Comparison of ENCODE assay signal across 8 cellular contexts in the genomic region with DNA sequence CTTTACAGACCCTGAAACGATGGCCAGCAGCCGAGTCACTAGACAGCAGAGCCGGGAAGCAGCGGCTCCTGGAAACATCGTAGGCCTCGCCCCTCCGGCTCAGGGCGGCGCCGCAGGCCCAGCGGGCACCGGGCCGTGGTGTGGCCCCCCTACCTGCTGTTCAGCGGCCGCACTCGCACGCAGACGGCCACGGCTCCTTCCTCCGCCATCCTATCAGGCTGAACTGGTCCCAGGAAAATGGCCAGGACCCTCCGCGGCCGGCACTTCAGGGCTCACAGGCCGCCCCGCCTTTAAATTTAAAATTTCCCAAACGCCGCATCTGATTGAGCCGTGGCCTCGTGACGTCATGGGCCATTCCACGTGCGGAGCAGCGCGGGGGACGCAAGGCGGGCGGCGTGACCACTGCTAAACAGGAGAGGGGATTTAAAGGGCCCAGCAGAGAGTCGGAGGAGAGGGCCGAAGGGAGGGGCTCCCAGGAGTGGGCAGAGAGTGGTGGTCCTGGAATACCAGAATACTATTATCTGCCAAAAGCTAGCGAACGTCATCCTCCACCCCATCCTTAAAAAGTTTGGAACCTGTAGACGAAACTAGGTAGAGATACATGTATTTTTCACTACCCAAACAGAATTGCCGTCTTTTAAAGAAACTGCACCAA. TPM values are rescaled to one million over a fixed set of nuclear protein-coding genes. Genes with fewer than 3 reads are reported as not detected.
A peak's percentile ranks its signal among the peaks of the same experiment; 100 is the strongest.
DNase-seq lines count a peak whose midpoint lies in the region; ATAC-seq and TF ChIP-seq lines count a peak whose summit lies in the region.

A gene with protein sequence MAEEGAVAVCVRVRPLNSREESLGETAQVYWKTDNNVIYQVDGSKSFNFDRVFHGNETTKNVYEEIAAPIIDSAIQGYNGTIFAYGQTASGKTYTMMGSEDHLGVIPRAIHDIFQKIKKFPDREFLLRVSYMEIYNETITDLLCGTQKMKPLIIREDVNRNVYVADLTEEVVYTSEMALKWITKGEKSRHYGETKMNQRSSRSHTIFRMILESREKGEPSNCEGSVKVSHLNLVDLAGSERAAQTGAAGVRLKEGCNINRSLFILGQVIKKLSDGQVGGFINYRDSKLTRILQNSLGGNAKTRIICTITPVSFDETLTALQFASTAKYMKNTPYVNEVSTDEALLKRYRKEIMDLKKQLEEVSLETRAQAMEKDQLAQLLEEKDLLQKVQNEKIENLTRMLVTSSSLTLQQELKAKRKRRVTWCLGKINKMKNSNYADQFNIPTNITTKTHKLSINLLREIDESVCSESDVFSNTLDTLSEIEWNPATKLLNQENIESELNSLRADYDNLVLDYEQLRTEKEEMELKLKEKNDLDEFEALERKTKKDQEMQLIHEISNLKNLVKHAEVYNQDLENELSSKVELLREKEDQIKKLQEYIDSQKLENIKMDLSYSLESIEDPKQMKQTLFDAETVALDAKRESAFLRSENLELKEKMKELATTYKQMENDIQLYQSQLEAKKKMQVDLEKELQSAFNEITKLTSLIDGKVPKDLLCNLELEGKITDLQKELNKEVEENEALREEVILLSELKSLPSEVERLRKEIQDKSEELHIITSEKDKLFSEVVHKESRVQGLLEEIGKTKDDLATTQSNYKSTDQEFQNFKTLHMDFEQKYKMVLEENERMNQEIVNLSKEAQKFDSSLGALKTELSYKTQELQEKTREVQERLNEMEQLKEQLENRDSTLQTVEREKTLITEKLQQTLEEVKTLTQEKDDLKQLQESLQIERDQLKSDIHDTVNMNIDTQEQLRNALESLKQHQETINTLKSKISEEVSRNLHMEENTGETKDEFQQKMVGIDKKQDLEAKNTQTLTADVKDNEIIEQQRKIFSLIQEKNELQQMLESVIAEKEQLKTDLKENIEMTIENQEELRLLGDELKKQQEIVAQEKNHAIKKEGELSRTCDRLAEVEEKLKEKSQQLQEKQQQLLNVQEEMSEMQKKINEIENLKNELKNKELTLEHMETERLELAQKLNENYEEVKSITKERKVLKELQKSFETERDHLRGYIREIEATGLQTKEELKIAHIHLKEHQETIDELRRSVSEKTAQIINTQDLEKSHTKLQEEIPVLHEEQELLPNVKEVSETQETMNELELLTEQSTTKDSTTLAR (N-terminal part only) (minus strand): TSS at position 233 of the 655 bp plus-strand sequence. CDS start 24 bp downstream, at position 209.

- H3K36me3 Mint-ChIP-seq in activated CD4-positive, alpha-beta T cell treated with anti-CD3 and anti-CD28 coated beads, Interleukin-2, amount 10 ng/mL, durations not matched to agents 24 days and 14 days (ENCODE audit: low read depth): peaks cover 17% of the 10 kb centered on the region

- peak; percentile 26 for DNase-seq in GM19240 (ENCODE audit: insufficient read length, low spot score)
- DNase-seq in NCI-H526 (lab: John Stamatoyannopoulos, UW): peak; percentile 59 to 87
- peak; percentile 97 for DNase-seq in activated CD4-positive, alpha-beta T cell treated with anti-CD3 and anti-CD28 coated beads, Interleukin-2, amount 10 ng/mL, durations not matched to agents 24 days and 14 days
- peak; percentile 94 for DNase-seq in dermis blood vessel endothelial cell
- peak; percentile 85 for DNase-seq in stimulated activated CD4-positive, alpha-beta T cell treated with anti-CD3 and anti-CD28 coated beads, Interleukin-4, amount 100 ng/mL, for 1 hour

- peak within 1 kb of the TSS; percentile 100 for H3K27ac Mint-ChIP-seq in activated CD4-positive, alpha-beta T cell treated with anti-CD3 and anti-CD28 coated beads, Interleukin-2, amount 10 ng/mL, durations not matched to agents 24 days and 14 days

- H3K27me3 ChIP-seq in BLaER1 treated with 17β-estradiol and CSF1 and Interleukin-3, amounts not matched to agents 10 nM and 100 nM: no peaks in the 10 kb centered on the region
- H3K27me3 ChIP-seq in liver (ENCODE audit: control insufficient read depth in 4 of 4, insufficient read depth in 4 of 4, low read length in 3 of 4): no peaks in the 10 kb centered on the region

- no peaks in the 10 kb centered on the region for H3K9me3 Mint-ChIP-seq in activated CD4-positive, alpha-beta T cell treated with anti-CD3 and anti-CD28 coated beads, Interleukin-2, amount 10 ng/mL, durations not matched to agents 24 days and 14 days

- peak within 1 kb of the TSS; percentile 84 to 96 (median 87) for H3K9ac ChIP-seq in BLaER1 treated with 17β-estradiol and CSF1 and Interleukin-3, amounts not matched to agents 10 nM and 100 nM
- H3K9ac ChIP-seq in liver (ENCODE audit: low read depth in 1 of 2, low read length in 2 of 2): peak within 1 kb of the TSS; percentile 3 to 78

- peaks cover 28% of the 10 kb centered on the region for H3K4me1 Mint-ChIP-seq in activated CD4-positive, alpha-beta T cell treated with anti-CD3 and anti-CD28 coated beads, Interleukin-2, amount 10 ng/mL, durations not matched to agents 24 days and 14 days

- no peaks in the 10 kb centered on the region for H4K20me1 ChIP-seq in BLaER1 treated with 17β-estradiol and CSF1 and Interleukin-3, amounts not matched to agents 10 nM and 100 nM

- under 1% methylated on average over 44 of the region's 44 CpGs for WGBS in liver

- H3K36me3 ChIP-seq in BLaER1 treated with 17β-estradiol and CSF1 and Interleukin-3, amounts not matched to agents 10 nM and 100 nM: peaks cover 0 to 33% (median 29%) of the 10 kb centered on the region in 11 experiments; a peak in 21 of 22 replicates
- H3K36me3 ChIP-seq in liver (ENCODE audit: control insufficient read depth in 4 of 4, insufficient read depth in 3 of 4, low read depth in 1 of 4, low read length in 3 of 4): no peaks in the 10 kb centered on the region

- TF ChIP-seq CTCF in liver (IDR thresholded peaks at IDR 0.05; ENCODE audit: low read depth, low read length, missing input control): no peak

- intact Hi-C loops in activated CD4-positive, alpha-beta T cell treated with anti-CD3 and anti-CD28 coated beads, Interleukin-2, amount 10 ng/mL, durations not matched to agents 24 days and 14 days (cut with micrococcal nuclease): loop anchor here (1.0 to 10.0 kb wide), 3 partner anchors 371 to 853 kb away; partner anchors contain the start of genes MANBA, SLC39A8 and UBE2D3

- H3K4me3 ChIP-seq in BLaER1 treated with 17β-estradiol and CSF1 and Interleukin-3, amounts not matched to agents 10 nM and 100 nM: peak within 1 kb of the TSS; percentile 73 to 96 (median 90)
- H3K4me3 ChIP-seq in liver (ENCODE audit: low read depth in 1 of 3, low read length in 3 of 3): peak within 1 kb of the TSS; percentile 59 to 88 (median 82)

- no peaks in the 10 kb centered on the region for H3K9me3 ChIP-seq in BLaER1 treated with 17β-estradiol and CSF1 and Interleukin-3, amounts not matched to agents 10 nM and 100 nM (replicated peaks in 1 of 11)
- no peaks in the 10 kb centered on the region for H3K9me3 ChIP-seq in liver (ENCODE audit: control insufficient read depth in 4 of 4, low read length in 3 of 4)

- ATAC-seq in HG03457 (IDR thresholded peaks at IDR 0.05; ENCODE audit: unreplicated experiment): peak; percentile 95

- H3K4me2 ChIP-seq in BLaER1 treated with 17β-estradiol and CSF1 and Interleukin-3, amounts not matched to agents 10 nM and 100 nM: peak within 1 kb of the TSS; percentile 77 to 93 (median 83)

- peaks cover 13% of the 10 kb centered on the region for H3K27me3 Mint-ChIP-seq in activated CD4-positive, alpha-beta T cell treated with anti-CD3 and anti-CD28 coated beads, Interleukin-2, amount 10 ng/mL, durations not matched to agents 24 days and 14 days

- H3K4me3 Mint-ChIP-seq in activated CD4-positive, alpha-beta T cell treated with anti-CD3 and anti-CD28 coated beads, Interleukin-2, amount 10 ng/mL, durations not matched to agents 24 days and 14 days: peak within 1 kb of the TSS; percentile 84

- H3K4me1 ChIP-seq in BLaER1 treated with 17β-estradiol and CSF1 and Interleukin-3, amounts not matched to agents 10 nM and 100 nM: peaks cover 13 to 21% (median 16%) of the 10 kb centered on the region in 10 experiments
- peaks cover 0 to 13% (median 8%) of the 10 kb centered on the region in 4 donors for H3K4me1 ChIP-seq in liver (ENCODE audit: control insufficient read depth in 4 of 4, insufficient read depth in 4 of 4, low read length in 3 of 4)

- peak in 1 of 2 donors; percentile 36 for TF ChIP-seq RAD21 in liver (IDR thresholded peaks at IDR 0.05)

- peak within 1 kb of the TSS; percentile 80 to 94 (median 87) for H3K27ac ChIP-seq in BLaER1 treated with 17β-estradiol and CSF1 and Interleukin-3, amounts not matched to agents 10 nM and 100 nM
- H3K27ac ChIP-seq in liver (ENCODE audit: low read depth in 1 of 2, low read length in 2 of 2): no peak within 1 kb of the TSS

TF ChIP-seq in liver, 16 proteins besides CTCF, POLR2A, EP300 and RAD21 (continues in another document):
- TF ChIP-seq REST (IDR thresholded peaks at IDR 0.05) (peak; percentile 13), FOXA2 (IDR thresholded peaks at IDR 0.05) (no peak), SP1 (IDR thresholded peaks at IDR 0.05) (peak; percentile 56)

RNA-seq across cellular contexts. Expression of the gene that starts here (rescaled TPM):
- 24.6 and 29.8 TPM in 2 replicates for total RNA-seq in activated CD4-positive, alpha-beta T cell treated with anti-CD3 and anti-CD28 coated beads, Interleukin-2, amount 10 ng/mL, durations not matched to agents 24 days and 14 days
- total RNA-seq in dermis blood vessel endothelial cell: 6.1 and 39.1 TPM in 2 replicates
- total RNA-seq in liver: 10 to 100 TPM in 1 of 2 donors, under 1 TPM in 1; 0.25 to 20.9 TPM
- polyA plus RNA-seq in liver: under 1 TPM; 0.58 to 0.87 TPM

Comparison
In these comparisons a context has a peak if more than half of its experiments do, and no peak if none do; other contexts are left out.
1. H3K27ac ChIP-seq: peak in BLaER1 treated with 17β-estradiol and CSF1 and Interleukin-3, amounts not matched to agents 10 nM and 100 nM (11 of 11); none in liver (0 of 2).
2. DNase-seq: peak in every context shown above with its lines; median percentile 97 in activated CD4-positive, alpha-beta T cell treated with anti-CD3 and anti-CD28 coated beads, Interleukin-2, amount 10 ng/mL, durations not matched to agents 24 days and 14 days; 94 in dermis blood vessel endothelial cell; 85 in stimulated activated CD4-positive, alpha-beta T cell treated with anti-CD3 and anti-CD28 coated beads, Interleukin-4, amount 100 ng/mL, for 1 hour; 73 in NCI-H526; 26 in GM19240.